In genomic region chr16:28843766-28844165, GRCh38 we compare ENCODE assay signal across 26 cellular contexts. TPM values are rescaled to one million over a fixed set of nuclear protein-coding genes. Genes with fewer than 3 reads are reported as not detected.
DNase-seq lines count a peak whose midpoint lies in the region; ATAC-seq, FAIRE-seq and TF ChIP-seq lines count a peak whose summit lies in the region.
"Had no signal": no experiment of that assay in that cellular context is flagged by ENCODE, and none has a peak within 500 bp of the region (broad histone marks: within the 10 kb centered on the region; RNA-seq: fewer than 3 reads in every experiment).

No MANE protein-coding gene starts in this region.

- no peak for ATAC-seq in activated CD8-positive, alpha-beta T cell treated with anti-CD3 and anti-CD28 coated beads for 36 hours
- no peak for ATAC-seq in activated CD8-positive, alpha-beta T cell treated with anti-CD3 and anti-CD28 coated beads, Interleukin-2, amount 10 ng/mL, durations not matched to agents 7 days and 5 days
- no peak for ATAC-seq in GM12878
- no peak for ATAC-seq in GM19467 (IDR thresholded peaks at IDR 0.05; ENCODE audit: unreplicated experiment)
- ATAC-seq: gastroesophageal sphincter, Panc1 had no signal

- H3K9me2 ChIP-seq in Karpas-422 (replicated peaks; ENCODE audit: insufficient read depth, low read length): no peaks in the 10 kb centered on the region

- peaks cover 19% of the 10 kb centered on the region for H3K4me1 Mint-ChIP-seq in activated CD8-positive, alpha-beta T cell treated with anti-CD3 and anti-CD28 coated beads for 36 hours (ENCODE audit: low read depth)
- peaks cover 25% of the 10 kb centered on the region for H3K4me1 Mint-ChIP-seq in activated CD8-positive, alpha-beta T cell treated with anti-CD3 and anti-CD28 coated beads, Interleukin-2, amount 10 ng/mL, durations not matched to agents 7 days and 5 days (ENCODE audit: low read depth)
- H3K4me1 Mint-ChIP-seq in Caco-2 (ENCODE audit: low read depth, unreplicated experiment) (no peaks in the 10 kb centered on the region), neural progenitor cell (peaks cover 17% of the 10 kb centered on the region)

- H3K27me3 ChIP-seq in Caco-2 (replicated peaks; ENCODE audit: control insufficient read depth, insufficient read depth, low read length): no peaks in the 10 kb centered on the region
- H3K27me3 ChIP-seq in GM12878 (replicated peaks in 1 of 2; ENCODE audit: control insufficient read depth in 2 of 2, insufficient read depth in 2 of 2, low read length in 1 of 2): no peaks in the 10 kb centered on the region
- H3K27me3 ChIP-seq in neural progenitor cell: no peaks in the 10 kb centered on the region
- H3K27me3 ChIP-seq in Karpas-422 (ENCODE audit: low read length): no peaks in the 10 kb centered on the region
- H3K27me3 ChIP-seq: breast epithelium, gastroesophageal sphincter, hepatocyte, transverse colon had no signal

- no peaks in the 10 kb centered on the region for H3K27me3 Mint-ChIP-seq in activated CD8-positive, alpha-beta T cell treated with anti-CD3 and anti-CD28 coated beads for 36 hours
- no peaks in the 10 kb centered on the region for H3K27me3 Mint-ChIP-seq in activated CD8-positive, alpha-beta T cell treated with anti-CD3 and anti-CD28 coated beads, Interleukin-2, amount 10 ng/mL, durations not matched to agents 7 days and 5 days (ENCODE audit: low read depth)
- H3K27me3 Mint-ChIP-seq in Caco-2 (ENCODE audit: insufficient read depth, unreplicated experiment): no peaks in the 10 kb centered on the region
- peaks cover 6% of the 10 kb centered on the region for H3K27me3 Mint-ChIP-seq in neural progenitor cell (ENCODE audit: insufficient read depth, low read depth)

- RAD21 ChIA-PET in GM12878 (lab: Charles Lee; ENCODE audit: unreplicated experiment): no interaction called here

- 0 out of 2 replicates have a peak, but pooled peaks cover 8% of the 10 kb centered on the region for H3K4me1 ChIP-seq in Caco-2
- peaks cover 9% of the 10 kb centered on the region for H3K4me1 ChIP-seq in GM12878 (ENCODE audit: control insufficient read depth, insufficient read depth, low read length)
- H3K4me1 ChIP-seq in neural progenitor cell: no peaks in the 10 kb centered on the region
- peaks cover 26% of the 10 kb centered on the region for H3K4me1 ChIP-seq in Karpas-422 (ENCODE audit: low read length)

- H3K36me3 Mint-ChIP-seq in activated CD8-positive, alpha-beta T cell treated with anti-CD3 and anti-CD28 coated beads for 36 hours (ENCODE audit: low read depth): peaks cover 48% of the 10 kb centered on the region
- H3K36me3 Mint-ChIP-seq in activated CD8-positive, alpha-beta T cell treated with anti-CD3 and anti-CD28 coated beads, Interleukin-2, amount 10 ng/mL, durations not matched to agents 7 days and 5 days (ENCODE audit: low read depth): peaks cover 54% of the 10 kb centered on the region
- H3K36me3 Mint-ChIP-seq in Caco-2 (ENCODE audit: insufficient read depth, unreplicated experiment) (peaks cover 75% of the 10 kb centered on the region), neural progenitor cell (peaks cover 16% of the 10 kb centered on the region)

- in situ Hi-C loops in GM12878 (cut with MboI): no loop called here

- BruUV-seq in Caco-2 (replicated peaks; lab: Mats Ljungman, UMichigan): no TSS peak
- BruUV-seq in GM12878 (replicated peaks; lab: Mats Ljungman, UMichigan): no TSS peak

- SMC1A ChIA-PET in GM12878 (lab: Charles Lee; ENCODE audit: uncharacterized antibody, unreplicated experiment): no interaction called here

- no peak overlapping the region for H2AFZ ChIP-seq in GM12878 (ENCODE audit: control insufficient read depth, low read depth, low read length)
- no peak overlapping the region for H2AFZ ChIP-seq in neural progenitor cell (replicated peaks)
- no peak overlapping the region for H2AFZ ChIP-seq in Karpas-422 (ENCODE audit: low read length)
- H2AFZ ChIP-seq: GM23248, hepatocyte had no signal

- DNase-seq in activated CD8-positive, alpha-beta T cell treated with anti-CD3 and anti-CD28 coated beads for 36 hours: no peak
- DNase-seq in activated CD8-positive, alpha-beta T cell treated with anti-CD3 and anti-CD28 coated beads, Interleukin-2, amount 10 ng/mL, durations not matched to agents 7 days and 5 days: no peak
- DNase-seq in Caco-2 (no peak), GM12878 (ENCODE audit: low read depth, low spot score) (no peak), neural progenitor cell (ENCODE audit: low spot score) (no peak), Karpas-422 (no peak)
- no peak for DNase-seq in activated CD4-positive, CD25-positive, alpha-beta regulatory T cell treated with anti-CD3 and anti-CD28 coated beads, Interleukin-2, amount 50 U/mL, for 72 hours
- DNase-seq: activated naive CD4-positive, alpha-beta T cell treated with anti-CD3 and anti-CD28 coated beads for 36 hours; activated T-cell treated with anti-CD3 and anti-CD28 coated beads, Interleukin-2, amount 50 U/mL, for 1 hour; GM23248; NCI-H146; NCI-H446; NCI-H748 treated with DMSO at 0.1 percent for 48 hours; SHP77 treated with DMSO at 0.1 percent for 48 hours; stimulated activated CD8-positive, alpha-beta memory T cell treated with anti-CD3 and anti-CD28 coated beads, Interleukin-4, amount 100 ng/mL, for 48 hours; transverse colon had no signal

- H3K4me2 ChIP-seq in GM12878 (ENCODE audit: control insufficient read depth, insufficient read depth) (no peak overlapping the region), neural progenitor cell (no peak overlapping the region), Karpas-422 (ENCODE audit: low read depth, low read length, poor library complexity, severe bottlenecking) (no peak overlapping the region)
- H3K4me2 ChIP-seq: hepatocyte, smooth muscle cell had no signal

- WGBS in GM12878 (ENCODE audit: insufficient coverage, insufficient replicate concordance, low lambda C conversion rate, missing lambda C conversion rate): 93% methylated on average over 12 of the region's 12 CpGs

- H4K20me1 ChIP-seq in GM12878 (ENCODE audit: control insufficient read depth, insufficient read depth): no peaks in the 10 kb centered on the region
- no peaks in the 10 kb centered on the region for H4K20me1 ChIP-seq in neural progenitor cell (ENCODE audit: low read depth)
- H4K20me1 ChIP-seq in Karpas-422 (ENCODE audit: insufficient read depth, low read depth, low read length): peaks cover 18% of the 10 kb centered on the region

- H3F3A ChIP-seq in neural progenitor cell (ENCODE audit: low read depth): peaks cover 47% of the 10 kb centered on the region

- no peaks in the 10 kb centered on the region for H3K9me3 Mint-ChIP-seq in activated CD8-positive, alpha-beta T cell treated with anti-CD3 and anti-CD28 coated beads for 36 hours
- H3K9me3 Mint-ChIP-seq in activated CD8-positive, alpha-beta T cell treated with anti-CD3 and anti-CD28 coated beads, Interleukin-2, amount 10 ng/mL, durations not matched to agents 7 days and 5 days (ENCODE audit: insufficient read depth): no peaks in the 10 kb centered on the region
- no peaks in the 10 kb centered on the region for H3K9me3 Mint-ChIP-seq in Caco-2 (ENCODE audit: unreplicated experiment)
- no peaks in the 10 kb centered on the region for H3K9me3 Mint-ChIP-seq in neural progenitor cell
- H3K9me3 Mint-ChIP-seq: activated naive CD4-positive, alpha-beta T cell treated with anti-CD3 and anti-CD28 coated beads for 36 hours; CD14-positive monocyte had no signal

- H3K4me3 ChIP-seq in Caco-2 (ENCODE audit: low read depth, low read length): no peak overlapping the region
- no peak overlapping the region for H3K4me3 ChIP-seq in GM12878
- no peak overlapping the region for H3K4me3 ChIP-seq in neural progenitor cell
- no peak overlapping the region for H3K4me3 ChIP-seq in Karpas-422 (ENCODE audit: low read length)
- H3K4me3 ChIP-seq: breast epithelium, gastroesophageal sphincter, GM23248, hepatocyte, lung, smooth muscle cell, transverse colon had no signal

- intact Hi-C loops in activated CD8-positive, alpha-beta T cell treated with anti-CD3 and anti-CD28 coated beads for 36 hours (cut with micrococcal nuclease): no loop called here
- intact Hi-C loops in Caco-2 (cut with micrococcal nuclease; ENCODE audit: unreplicated experiment): no loop called here
- intact Hi-C loops in GM12878 (cut with micrococcal nuclease; ENCODE audit: unreplicated experiment): no loop called here

- TF ChIP-seq EP300 in GM12878 (IDR thresholded peaks at IDR 0.05; ENCODE audit: borderline replicate concordance in 1 of 2, control insufficient read depth in 1 of 2, low read depth in 2 of 2, low read length in 2 of 2): no peak

- POLR2A ChIA-PET in activated CD8-positive, alpha-beta T cell treated with anti-CD3 and anti-CD28 coated beads for 36 hours (lab: Charles Lee): interaction anchor here (6.8 to 14.3 kb wide), 2 partner anchors 15 to 21 kb away, joined by 86 to 485 read pairs; partner anchors contain the start of genes ATXN2L and SH2B1
- POLR2A ChIA-PET in activated CD8-positive, alpha-beta T cell treated with anti-CD3 and anti-CD28 coated beads, Interleukin-2, amount 10 ng/mL, durations not matched to agents 7 days and 5 days (lab: Charles Lee): interaction anchor here (4.2 to 5.0 kb wide), 2 partner anchors 19 to 22 kb away, joined by 49 to 59 read pairs; partner anchors contain the start of genes ATXN2L and SH2B1
- POLR2A ChIA-PET in Caco-2 (lab: Charles Lee) (no interaction called here), GM12878 (lab: Charles Lee) (no interaction called here)

- H3K4me3 Mint-ChIP-seq in activated CD8-positive, alpha-beta T cell treated with anti-CD3 and anti-CD28 coated beads for 36 hours: peak overlapping the region; percentile 99
- no peak overlapping the region for H3K4me3 Mint-ChIP-seq in activated CD8-positive, alpha-beta T cell treated with anti-CD3 and anti-CD28 coated beads, Interleukin-2, amount 10 ng/mL, durations not matched to agents 7 days and 5 days
- H3K4me3 Mint-ChIP-seq in Caco-2 (ENCODE audit: unreplicated experiment): no peak overlapping the region
- H3K4me3 Mint-ChIP-seq in neural progenitor cell: peak overlapping the region; percentile 94

- no peak overlapping the region for H3K27ac Mint-ChIP-seq in activated CD8-positive, alpha-beta T cell treated with anti-CD3 and anti-CD28 coated beads for 36 hours
- no peak overlapping the region for H3K27ac Mint-ChIP-seq in activated CD8-positive, alpha-beta T cell treated with anti-CD3 and anti-CD28 coated beads, Interleukin-2, amount 10 ng/mL, durations not matched to agents 7 days and 5 days
- peak overlapping the region; percentile 96 for H3K27ac Mint-ChIP-seq in Caco-2 (ENCODE audit: unreplicated experiment)
- no peak overlapping the region for H3K27ac Mint-ChIP-seq in neural progenitor cell
- H3K27ac Mint-ChIP-seq: activated naive CD4-positive, alpha-beta T cell treated with anti-CD3 and anti-CD28 coated beads for 36 hours had no signal

- TF ChIP-seq CTCF in activated CD8-positive, alpha-beta T cell treated with anti-CD3 and anti-CD28 coated beads for 36 hours (IDR thresholded peaks at IDR 0.05): no peak
- TF ChIP-seq CTCF in Caco-2 (IDR thresholded peaks at IDR 0.05; ENCODE audit: insufficient read depth in 1 of 2, low read depth in 1 of 2, low read length in 1 of 2, severe bottlenecking in 1 of 2, unreplicated experiment in 1 of 2): no peak
- TF ChIP-seq CTCF in GM12878 (IDR thresholded peaks at IDR 0.05 in 2 of 3, conservative IDR thresholded peaks at IDR 0.05 in 1 of 3; ENCODE audit: control insufficient read depth in 2 of 3, extremely low read depth in 1 of 3, insufficient read depth in 1 of 3, low read depth in 3 of 3, low read length in 3 of 3): no peak
- TF ChIP-seq CTCF in neural progenitor cell (IDR thresholded peaks at IDR 0.05): no peak

- CTCF ChIA-PET in activated CD8-positive, alpha-beta T cell treated with anti-CD3 and anti-CD28 coated beads for 36 hours (lab: Charles Lee): no interaction called here
- CTCF ChIA-PET in activated CD8-positive, alpha-beta T cell treated with anti-CD3 and anti-CD28 coated beads, Interleukin-2, amount 10 ng/mL, durations not matched to agents 7 days and 5 days (lab: Charles Lee): no interaction called here
- CTCF ChIA-PET in Caco-2 (lab: Charles Lee) (no interaction called here), GM12878 (lab: Yijun Ruan, JAX) (interaction anchor here (1.8 kb wide), 1 partner anchor 101 kb away, joined by 12 read pairs; no protein-coding TSS in a partner anchor)

- peaks cover 4% of the 10 kb centered on the region for H3K36me3 ChIP-seq in Caco-2 (ENCODE audit: control insufficient read depth, insufficient read depth, low read length)
- peaks cover 9 to 10% of the 10 kb centered on the region in 2 experiments for H3K36me3 ChIP-seq in GM12878 (ENCODE audit: control insufficient read depth in 2 of 2, insufficient read depth in 2 of 2, low read length in 1 of 2)
- no peaks in the 10 kb centered on the region for H3K36me3 ChIP-seq in neural progenitor cell
- H3K36me3 ChIP-seq in Karpas-422 (ENCODE audit: insufficient read depth, low read length): peaks cover 28% of the 10 kb centered on the region

- no peak overlapping the region for H3K9ac ChIP-seq in GM12878 (ENCODE audit: control insufficient read depth, insufficient read depth, low read length)
- H3K9ac ChIP-seq in neural progenitor cell: no peak overlapping the region
- no peak overlapping the region for H3K9ac ChIP-seq in Karpas-422 (ENCODE audit: low read length)
- H3K9ac ChIP-seq: GM23248 had no signal

- TF ChIP-seq RAD21 in GM12878 (IDR thresholded peaks at IDR 0.05; ENCODE audit: insufficient read depth, low read depth, low read length): no peak

- no peak for FAIRE-seq in GM12878 (lab: Jason Lieb, UNC)
- FAIRE-seq: D721Med, endothelial cell of umbilical vein had no signal

- H3K27ac ChIP-seq in GM12878 (ENCODE audit: control insufficient read depth, insufficient read depth) (no peak overlapping the region), neural progenitor cell (no peak overlapping the region), Karpas-422 (ENCODE audit: low read length) (no peak overlapping the region)
- H3K27ac ChIP-seq: breast epithelium, gastroesophageal sphincter, GM23248, hepatocyte, transverse colon had no signal

- H3K9me3 ChIP-seq in Caco-2 (no peaks in the 10 kb centered on the region), GM12878 (replicated peaks; ENCODE audit: control insufficient read depth, insufficient read depth, low read length) (no peaks in the 10 kb centered on the region), neural progenitor cell (ENCODE audit: low read depth) (no peaks in the 10 kb centered on the region), Karpas-422 (ENCODE audit: low read length) (no peaks in the 10 kb centered on the region)
- H3K9me3 ChIP-seq: breast epithelium, gastroesophageal sphincter, transverse colon had no signal

- H3K79me2 ChIP-seq in GM12878 (ENCODE audit: control insufficient read depth, insufficient read depth, low read length): peaks cover 23% of the 10 kb centered on the region
- peaks cover 28% of the 10 kb centered on the region for H3K79me2 ChIP-seq in neural progenitor cell (ENCODE audit: low read depth)
- peaks cover 35% of the 10 kb centered on the region for H3K79me2 ChIP-seq in Karpas-422 (ENCODE audit: low read length)

- TF ChIP-seq POLR2A in GM12878 (IDR thresholded peaks at IDR 0.05; ENCODE audit: low read depth, low read length): peak; percentile 49

RNA-seq across cellular contexts. Expression of gene TUFM, which starts 2.4 kb away (rescaled TPM):
- 100 to 1,000 TPM; 309 to 323 TPM for total RNA-seq in activated CD8-positive, alpha-beta T cell treated with anti-CD3 and anti-CD28 coated beads for 36 hours
- total RNA-seq in activated CD8-positive, alpha-beta T cell treated with anti-CD3 and anti-CD28 coated beads, Interleukin-2, amount 10 ng/mL, durations not matched to agents 7 days and 5 days: 100 to 1,000 TPM; 150 to 153 TPM
- total RNA-seq in Caco-2 (2022) (207 and 234 TPM in 2 replicates), GM12878 (2014; rRNA removed) (245 and 274 TPM in 2 replicates), GM12878 (2014; rRNA removed; fragmentation: Illumina TruSeq; extraction: Trizol) (145 and 161 TPM in 2 replicates), GM12878 (2021) (258 and 260 TPM in 2 replicates), neural progenitor cell (ENCODE audit: low replicate concordance) (74.0 and 131 TPM in 2 replicates)
- 37.3 and 53.1 TPM in 2 replicates for total RNA-seq in GM12878 (2013; cell fraction: nucleolus; rRNA removed)
- 101 TPM for polyA plus RNA-seq in GM12878 (2011; ENCODE audit: low read depth)
- polyA plus RNA-seq in GM12878 (2011; rRNA removed) (68.9 and 117 TPM in 2 replicates), GM12878 (2014; fragmentation: Illumina TruSeq; extraction: Trizol) (92.2 and 172 TPM in 2 replicates), GM12878 (2014; fragmentation: Nextera tagmentation; extraction: Ambion mirVana) (100 to 1,000 TPM in 1 of 2 experiments, 10 to 100 TPM in 1; 23.4 to 101 TPM), GM12878 (2014; rRNA removed) (191 and 231 TPM in 2 replicates), GM12878 (2016; fragmentation: Nextera tagmentation; extraction: Ambion mirVana) (100 to 1,000 TPM; 336 to 354 TPM)
- 134 and 152 TPM in 2 replicates for polyA plus RNA-seq in GM12878 (2011; cell fraction: cytosol; rRNA removed)
- 285 and 312 TPM in 2 replicates for polyA plus RNA-seq in GM12878 (2011; cell fraction: nucleus; rRNA removed)
- polyA plus RNA-seq in GM12878 (2012): 141 and 149 TPM in 2 replicates
- polyA minus RNA-seq in GM12878 (2011; rRNA and poly(A)+ RNA removed): 44.5 and 58.9 TPM in 2 replicates
- 42.5 and 43.7 TPM in 2 replicates for polyA minus RNA-seq in GM12878 (2011; cell fraction: cytosol; rRNA and poly(A)+ RNA removed)
- 27.7 and 43.2 TPM in 2 replicates for polyA minus RNA-seq in GM12878 (2011; cell fraction: nucleus; rRNA and poly(A)+ RNA removed)
- total RNA-seq in Karpas-422 (2014; rRNA removed; shearing (Covaris generic); ENCODE audit: low replicate concordance): 161 and 250 TPM in 2 replicates

RNA-seq across cellular contexts. Expression of gene SH2B1, which starts 19.9 kb away (rescaled TPM):
- 10 to 100 TPM; 31.2 to 31.5 TPM for total RNA-seq in activated CD8-positive, alpha-beta T cell treated with anti-CD3 and anti-CD28 coated beads for 36 hours
- total RNA-seq in activated CD8-positive, alpha-beta T cell treated with anti-CD3 and anti-CD28 coated beads, Interleukin-2, amount 10 ng/mL, durations not matched to agents 7 days and 5 days: 10 to 100 TPM; 47.8 to 52.2 TPM
- total RNA-seq in Caco-2 (2022) (37.0 and 46.4 TPM in 2 replicates), GM12878 (2014; rRNA removed) (18.4 and 18.5 TPM in 2 replicates), GM12878 (2014; rRNA removed; fragmentation: Illumina TruSeq; extraction: Trizol) (9.8 and 10.6 TPM in 2 replicates), GM12878 (2021) (34.9 and 42.1 TPM in 2 replicates), neural progenitor cell (ENCODE audit: low replicate concordance) (12.4 and 30.6 TPM in 2 replicates)
- 35.6 and 42.0 TPM in 2 replicates for total RNA-seq in GM12878 (2013; cell fraction: nucleolus; rRNA removed)
- 20.4 TPM for polyA plus RNA-seq in GM12878 (2011; ENCODE audit: low read depth)
- polyA plus RNA-seq in GM12878 (2011; rRNA removed) (6.7 and 17.8 TPM in 2 replicates), GM12878 (2014; fragmentation: Illumina TruSeq; extraction: Trizol) (9.9 and 16.6 TPM in 2 replicates), GM12878 (2014; fragmentation: Nextera tagmentation; extraction: Ambion mirVana) (under 1 TPM; 0.18 to 0.46 TPM), GM12878 (2014; rRNA removed) (34.9 and 44.3 TPM in 2 replicates), GM12878 (2016; fragmentation: Nextera tagmentation; extraction: Ambion mirVana) (1 to 10 TPM; 6.0 to 6.8 TPM)
- polyA plus RNA-seq in GM12878 (2011; cell fraction: cytosol; rRNA removed): 18.5 and 24.5 TPM in 2 replicates
- 252 and 297 TPM in 2 replicates for polyA plus RNA-seq in GM12878 (2011; cell fraction: nucleus; rRNA removed)
- polyA plus RNA-seq in GM12878 (2012): 23.9 and 37.6 TPM in 2 replicates
- 2.6 and 11.2 TPM in 2 replicates for polyA minus RNA-seq in GM12878 (2011; rRNA and poly(A)+ RNA removed)
- polyA minus RNA-seq in GM12878 (2011; cell fraction: cytosol; rRNA and poly(A)+ RNA removed): 6.8 and 8.7 TPM in 2 replicates
- 19.3 and 28.2 TPM in 2 replicates for polyA minus RNA-seq in GM12878 (2011; cell fraction: nucleus; rRNA and poly(A)+ RNA removed)
- total RNA-seq in Karpas-422 (2014; rRNA removed; shearing (Covaris generic); ENCODE audit: low replicate concordance): 18.8 and 47.5 TPM in 2 replicates

RNA-seq across cellular contexts. Expression of gene ATXN2L, which starts 21.0 kb away (rescaled TPM):
- total RNA-seq in activated CD8-positive, alpha-beta T cell treated with anti-CD3 and anti-CD28 coated beads for 36 hours: 100 to 1,000 TPM; 322 to 333 TPM
- total RNA-seq in activated CD8-positive, alpha-beta T cell treated with anti-CD3 and anti-CD28 coated beads, Interleukin-2, amount 10 ng/mL, durations not matched to agents 7 days and 5 days: 100 to 1,000 TPM; 256 to 269 TPM
- total RNA-seq in Caco-2 (2022) (329 and 352 TPM in 2 replicates), GM12878 (2014; rRNA removed) (36.7 and 47.7 TPM in 2 replicates), GM12878 (2014; rRNA removed; fragmentation: Illumina TruSeq; extraction: Trizol) (28.8 and 31.2 TPM in 2 replicates), GM12878 (2021) (199 and 210 TPM in 2 replicates), neural progenitor cell (ENCODE audit: low replicate concordance) (21.4 and 61.0 TPM in 2 replicates)
- 161 and 186 TPM in 2 replicates for total RNA-seq in GM12878 (2013; cell fraction: nucleolus; rRNA removed)
- polyA plus RNA-seq in GM12878 (2011; ENCODE audit: low read depth): 60.2 TPM
- polyA plus RNA-seq in GM12878 (2011; rRNA removed) (21.4 and 23.0 TPM in 2 replicates), GM12878 (2014; fragmentation: Illumina TruSeq; extraction: Trizol) (42.5 and 75.3 TPM in 2 replicates), GM12878 (2014; fragmentation: Nextera tagmentation; extraction: Ambion mirVana) (10 to 100 TPM in 1 of 2 experiments, 1 to 10 TPM in 1; 3.5 to 13.2 TPM), GM12878 (2014; rRNA removed) (110 and 126 TPM in 2 replicates), GM12878 (2016; fragmentation: Nextera tagmentation; extraction: Ambion mirVana) (10 to 100 TPM; 74.5 to 86.9 TPM)
- polyA plus RNA-seq in GM12878 (2011; cell fraction: cytosol; rRNA removed): 36.0 and 37.8 TPM in 2 replicates
- polyA plus RNA-seq in GM12878 (2011; cell fraction: nucleus; rRNA removed): 316 and 416 TPM in 2 replicates
- 130 and 132 TPM in 2 replicates for polyA plus RNA-seq in GM12878 (2012)
- polyA minus RNA-seq in GM12878 (2011; rRNA and poly(A)+ RNA removed): 30.8 and 35.7 TPM in 2 replicates
- 61.2 and 63.1 TPM in 2 replicates for polyA minus RNA-seq in GM12878 (2011; cell fraction: cytosol; rRNA and poly(A)+ RNA removed)
- 52.6 and 100 TPM in 2 replicates for polyA minus RNA-seq in GM12878 (2011; cell fraction: nucleus; rRNA and poly(A)+ RNA removed)
- total RNA-seq in Karpas-422 (2014; rRNA removed; shearing (Covaris generic); ENCODE audit: low replicate concordance): 116 and 162 TPM in 2 replicates

RNA-seq across cellular contexts. Expression of gene ATP2A1, which starts 34.5 kb away (rescaled TPM):
- total RNA-seq in activated CD8-positive, alpha-beta T cell treated with anti-CD3 and anti-CD28 coated beads for 36 hours: 1 to 10 TPM; 2.1 to 2.5 TPM
- total RNA-seq in activated CD8-positive, alpha-beta T cell treated with anti-CD3 and anti-CD28 coated beads, Interleukin-2, amount 10 ng/mL, durations not matched to agents 7 days and 5 days: 1 to 10 TPM; 1.8 to 2.1 TPM
- total RNA-seq in Caco-2 (2022): 2.3 and 2.6 TPM in 2 replicates
- total RNA-seq in GM12878 (2013; cell fraction: nucleolus; rRNA removed): 1.7 and 4.7 TPM in 2 replicates
- total RNA-seq in GM12878 (2014; rRNA removed): 0.28 and 0.38 TPM in 2 replicates
- 0.28 and 1.6 TPM in 2 replicates for total RNA-seq in GM12878 (2014; rRNA removed; fragmentation: Illumina TruSeq; extraction: Trizol)
- total RNA-seq in GM12878 (2021): 0.96 and 1.1 TPM in 2 replicates
- 0.81 TPM for polyA plus RNA-seq in GM12878 (2011; ENCODE audit: low read depth)
- 0.35 and 0.62 TPM in 2 replicates for polyA plus RNA-seq in GM12878 (2011; rRNA removed)
- 0.77 and 0.79 TPM in 2 replicates for polyA plus RNA-seq in GM12878 (2011; cell fraction: cytosol; rRNA removed)
- 7.5 and 32.6 TPM in 2 replicates for polyA plus RNA-seq in GM12878 (2011; cell fraction: nucleus; rRNA removed)
- polyA plus RNA-seq in GM12878 (2012): 1.8 and 2.3 TPM in 2 replicates
- 0.54 and 1.8 TPM in 2 replicates for polyA plus RNA-seq in GM12878 (2014; fragmentation: Illumina TruSeq; extraction: Trizol)
- polyA plus RNA-seq in GM12878 (2014; fragmentation: Nextera tagmentation; extraction: Ambion mirVana): under 1 TPM; 0.13 to 0.37 TPM
- 0.77 and 1.3 TPM in 2 replicates for polyA plus RNA-seq in GM12878 (2014; rRNA removed)
- 1 to 10 TPM; 1.5 to 1.7 TPM for polyA plus RNA-seq in GM12878 (2016; fragmentation: Nextera tagmentation; extraction: Ambion mirVana)
- polyA minus RNA-seq in GM12878 (2011; rRNA and poly(A)+ RNA removed): 0.29 and 0.88 TPM in 2 replicates
- 1.5 TPM in 1 of 2 replicates, not detected in the other for polyA minus RNA-seq in GM12878 (2011; cell fraction: cytosol; rRNA and poly(A)+ RNA removed)
- polyA minus RNA-seq in GM12878 (2011; cell fraction: nucleus; rRNA and poly(A)+ RNA removed): 0.97 and 1.2 TPM in 2 replicates
- total RNA-seq in neural progenitor cell (ENCODE audit: low replicate concordance): 1.6 and 8.2 TPM in 2 replicates
- 0.75 and 4.4 TPM in 2 replicates for total RNA-seq in Karpas-422 (2014; rRNA removed; shearing (Covaris generic); ENCODE audit: low replicate concordance)
- polyA plus RNA-seq: CD14-positive monocyte had no signal

Comparison
In these comparisons a context has a peak if more than half of its experiments do, and no peak if none do; other contexts are left out.
1. H3K4me3 Mint-ChIP-seq: peak in activated CD8-positive, alpha-beta T cell treated with anti-CD3 and anti-CD28 coated beads for 36 hours (single experiment) and neural progenitor cell (single experiment); none in activated CD8-positive, alpha-beta T cell treated with anti-CD3 and anti-CD28 coated beads, Interleukin-2, amount 10 ng/mL, durations not matched to agents 7 days and 5 days (single experiment) and Caco-2 (single experiment).
2. POLR2A ChIA-PET loops: an anchor here in activated CD8-positive, alpha-beta T cell treated with anti-CD3 and anti-CD28 coated beads for 36 hours (6.8 to 14.3 kb wide) and activated CD8-positive, alpha-beta T cell treated with anti-CD3 and anti-CD28 coated beads, Interleukin-2, amount 10 ng/mL, durations not matched to agents 7 days and 5 days (4.2 to 5.0 kb wide); none called in Caco-2 and GM12878.